Comparison of ENCODE assay signal across 1 cellular context in genomic region chr3:39317571-39318169, GRCh38.
TF ChIP-seq lines count a peak whose summit lies in the region.

No MANE protein-coding gene starts in this region.

TF ChIP-seq in HepG2, 621 proteins besides CTCF, POLR2A, EP300 and RAD21 (continued from another document and continues in another):
- TF ChIP-seq HBP1 (CRISPR knock-in tag; IDR thresholded peaks at IDR 0.05; ENCODE audit: low read depth), result no peak
- TF ChIP-seq ZNF670 (CRISPR knock-in tag; IDR thresholded peaks at IDR 0.05; ENCODE audit: borderline replicate concordance), result peak; percentile 94
- no peak for TF ChIP-seq PCBP2 (optimal IDR thresholded peaks at IDR 0.05; ENCODE audit: low read depth, low read length, poor library complexity, severe bottlenecking)
- TF ChIP-seq FOXO4 (CRISPR knock-in tag; conservative IDR thresholded peaks at IDR 0.05), result no peak
- TF ChIP-seq FOXK1 (CRISPR knock-in tag; IDR thresholded peaks at IDR 0.05; ENCODE audit: borderline replicate concordance, low read depth), result peak; percentile 69; the same call in 1 of the 2 replicates
- peak; percentile 89 for TF ChIP-seq CBX1 (IDR thresholded peaks at IDR 0.05; ENCODE audit: low read depth)
- no peak for TF ChIP-seq SRSF1 (optimal IDR thresholded peaks at IDR 0.05; ENCODE audit: low read depth, low read length)
- TF ChIP-seq NR2F6 (IDR thresholded peaks at IDR 0.05), result peak; percentile 96
- TF ChIP-seq NR2F6 (CRISPR knock-in tag; IDR thresholded peaks at IDR 0.05), result peak; percentile 91
- TF ChIP-seq XBP1 (CRISPR knock-in tag; IDR thresholded peaks at IDR 0.05), result no peak
- TF ChIP-seq BRCA1 (CRISPR knock-in tag; IDR thresholded peaks at IDR 0.05), result 0 out of 2 replicates have a peak, but pooled peaks have one; percentile 62
- peak; percentile 37; the same call in 1 of the 2 replicates for TF ChIP-seq HIC2 (CRISPR knock-in tag; IDR thresholded peaks at IDR 0.05; ENCODE audit: low read depth)
- no peak for TF ChIP-seq ZNF773 (CRISPR knock-in tag; IDR thresholded peaks at IDR 0.05; ENCODE audit: borderline replicate concordance)
- no peak for TF ChIP-seq ZNF552 (CRISPR knock-in tag; IDR thresholded peaks at IDR 0.05; ENCODE audit: borderline replicate concordance)
- peak; percentile 81 for TF ChIP-seq ZNF24 (IDR thresholded peaks at IDR 0.05)
- no peak for TF ChIP-seq REL (CRISPR knock-in tag; conservative IDR thresholded peaks at IDR 0.05)
- TF ChIP-seq MAFK (conservative IDR thresholded peaks at IDR 0.05 in 1 of 2, IDR thresholded peaks at IDR 0.05 in 1 of 2; ENCODE audit: low read length in 2 of 2), result no peak
- no peak for TF ChIP-seq ZNF713 (CRISPR knock-in tag; IDR thresholded peaks at IDR 0.05)
- TF ChIP-seq RBM22 (optimal IDR thresholded peaks at IDR 0.05; ENCODE audit: low read length), result no peak
- TF ChIP-seq ZNF678 (CRISPR knock-in tag; IDR thresholded peaks at IDR 0.05), result no peak
- TF ChIP-seq, protein P1, sequence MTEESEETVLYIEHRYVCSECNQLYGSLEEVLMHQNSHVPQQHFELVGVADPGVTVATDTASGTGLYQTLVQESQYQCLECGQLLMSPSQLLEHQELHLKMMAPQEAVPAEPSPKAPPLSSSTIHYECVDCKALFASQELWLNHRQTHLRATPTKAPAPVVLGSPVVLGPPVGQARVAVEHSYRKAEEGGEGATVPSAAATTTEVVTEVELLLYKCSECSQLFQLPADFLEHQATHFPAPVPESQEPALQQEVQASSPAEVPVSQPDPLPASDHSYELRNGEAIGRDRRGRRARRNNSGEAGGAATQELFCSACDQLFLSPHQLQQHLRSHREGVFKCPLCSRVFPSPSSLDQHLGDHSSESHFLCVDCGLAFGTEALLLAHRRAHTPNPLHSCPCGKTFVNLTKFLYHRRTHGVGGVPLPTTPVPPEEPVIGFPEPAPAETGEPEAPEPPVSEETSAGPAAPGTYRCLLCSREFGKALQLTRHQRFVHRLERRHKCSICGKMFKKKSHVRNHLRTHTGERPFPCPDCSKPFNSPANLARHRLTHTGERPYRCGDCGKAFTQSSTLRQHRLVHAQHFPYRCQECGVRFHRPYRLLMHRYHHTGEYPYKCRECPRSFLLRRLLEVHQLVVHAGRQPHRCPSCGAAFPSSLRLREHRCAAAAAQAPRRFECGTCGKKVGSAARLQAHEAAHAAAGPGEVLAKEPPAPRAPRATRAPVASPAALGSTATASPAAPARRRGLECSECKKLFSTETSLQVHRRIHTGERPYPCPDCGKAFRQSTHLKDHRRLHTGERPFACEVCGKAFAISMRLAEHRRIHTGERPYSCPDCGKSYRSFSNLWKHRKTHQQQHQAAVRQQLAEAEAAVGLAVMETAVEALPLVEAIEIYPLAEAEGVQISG (CRISPR knock-in tag; IDR thresholded peaks at IDR 0.05), result peak; percentile 57; the same call in 1 of the 2 replicates
- TF ChIP-seq, protein P2, sequence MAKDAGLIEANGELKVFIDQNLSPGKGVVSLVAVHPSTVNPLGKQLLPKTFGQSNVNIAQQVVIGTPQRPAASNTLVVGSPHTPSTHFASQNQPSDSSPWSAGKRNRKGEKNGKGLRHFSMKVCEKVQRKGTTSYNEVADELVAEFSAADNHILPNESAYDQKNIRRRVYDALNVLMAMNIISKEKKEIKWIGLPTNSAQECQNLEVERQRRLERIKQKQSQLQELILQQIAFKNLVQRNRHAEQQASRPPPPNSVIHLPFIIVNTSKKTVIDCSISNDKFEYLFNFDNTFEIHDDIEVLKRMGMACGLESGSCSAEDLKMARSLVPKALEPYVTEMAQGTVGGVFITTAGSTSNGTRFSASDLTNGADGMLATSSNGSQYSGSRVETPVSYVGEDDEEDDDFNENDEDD (CRISPR knock-in tag; IDR thresholded peaks at IDR 0.05; ENCODE audit: borderline replicate concordance), result 0 out of 2 replicates have a peak, but pooled peaks have one; percentile 16
- peak; percentile 88; the same call in 1 of the 2 replicates for TF ChIP-seq TARDBP (CRISPR knock-in tag; IDR thresholded peaks at IDR 0.05)
- TF ChIP-seq AKAP8 (CRISPR knock-in tag; IDR thresholded peaks at IDR 0.05), result no peak
- TF ChIP-seq, protein P3, sequence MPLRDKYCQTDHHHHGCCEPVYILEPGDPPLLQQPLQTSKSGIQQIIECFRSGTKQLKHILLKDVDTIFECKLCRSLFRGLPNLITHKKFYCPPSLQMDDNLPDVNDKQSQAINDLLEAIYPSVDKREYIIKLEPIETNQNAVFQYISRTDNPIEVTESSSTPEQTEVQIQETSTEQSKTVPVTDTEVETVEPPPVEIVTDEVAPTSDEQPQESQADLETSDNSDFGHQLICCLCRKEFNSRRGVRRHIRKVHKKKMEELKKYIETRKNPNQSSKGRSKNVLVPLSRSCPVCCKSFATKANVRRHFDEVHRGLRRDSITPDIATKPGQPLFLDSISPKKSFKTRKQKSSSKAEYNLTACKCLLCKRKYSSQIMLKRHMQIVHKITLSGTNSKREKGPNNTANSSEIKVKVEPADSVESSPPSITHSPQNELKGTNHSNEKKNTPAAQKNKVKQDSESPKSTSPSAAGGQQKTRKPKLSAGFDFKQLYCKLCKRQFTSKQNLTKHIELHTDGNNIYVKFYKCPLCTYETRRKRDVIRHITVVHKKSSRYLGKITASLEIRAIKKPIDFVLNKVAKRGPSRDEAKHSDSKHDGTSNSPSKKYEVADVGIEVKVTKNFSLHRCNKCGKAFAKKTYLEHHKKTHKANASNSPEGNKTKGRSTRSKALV (CRISPR knock-in tag; IDR thresholded peaks at IDR 0.05), result peak; percentile 45; the same call in 1 of the 2 replicates
- peak; percentile 75; the same call in 1 of the 2 replicates for TF ChIP-seq MEIS1 (CRISPR knock-in tag; IDR thresholded peaks at IDR 0.05; ENCODE audit: borderline replicate concordance)
- peak; percentile 96 for TF ChIP-seq TEAD3 (CRISPR knock-in tag; optimal IDR thresholded peaks at IDR 0.05; ENCODE audit: borderline replicate concordance)
- TF ChIP-seq SRY (CRISPR knock-in tag; IDR thresholded peaks at IDR 0.05), result no peak
- TF ChIP-seq ZNF292 (CRISPR knock-in tag; IDR thresholded peaks at IDR 0.05; ENCODE audit: borderline replicate concordance, low read depth), result no peak
- TF ChIP-seq AGO1 (IDR thresholded peaks at IDR 0.05; ENCODE audit: low read depth, low read length, poor library complexity, severe bottlenecking), result no peak
- no peak for TF ChIP-seq RBM39 (IDR thresholded peaks at IDR 0.05; ENCODE audit: low read depth, low read length, poor library complexity, severe bottlenecking)
- 0 out of 2 replicates have a peak, but pooled peaks have one; percentile 61 for TF ChIP-seq KLF6 (CRISPR knock-in tag; IDR thresholded peaks at IDR 0.05)
- peak; percentile 97 for TF ChIP-seq ZNF331 (CRISPR knock-in tag; IDR thresholded peaks at IDR 0.05)
- peak; percentile 74; the same call in 1 of the 2 replicates for TF ChIP-seq ZNF772 (CRISPR knock-in tag; IDR thresholded peaks at IDR 0.05)
- peak; percentile 53; the same call in 1 of the 2 replicates for TF ChIP-seq ZNF124 (CRISPR knock-in tag; IDR thresholded peaks at IDR 0.05)
- TF ChIP-seq MED1 (CRISPR knock-in tag; IDR thresholded peaks at IDR 0.05), result peak; percentile 91
- TF ChIP-seq, protein P4, sequence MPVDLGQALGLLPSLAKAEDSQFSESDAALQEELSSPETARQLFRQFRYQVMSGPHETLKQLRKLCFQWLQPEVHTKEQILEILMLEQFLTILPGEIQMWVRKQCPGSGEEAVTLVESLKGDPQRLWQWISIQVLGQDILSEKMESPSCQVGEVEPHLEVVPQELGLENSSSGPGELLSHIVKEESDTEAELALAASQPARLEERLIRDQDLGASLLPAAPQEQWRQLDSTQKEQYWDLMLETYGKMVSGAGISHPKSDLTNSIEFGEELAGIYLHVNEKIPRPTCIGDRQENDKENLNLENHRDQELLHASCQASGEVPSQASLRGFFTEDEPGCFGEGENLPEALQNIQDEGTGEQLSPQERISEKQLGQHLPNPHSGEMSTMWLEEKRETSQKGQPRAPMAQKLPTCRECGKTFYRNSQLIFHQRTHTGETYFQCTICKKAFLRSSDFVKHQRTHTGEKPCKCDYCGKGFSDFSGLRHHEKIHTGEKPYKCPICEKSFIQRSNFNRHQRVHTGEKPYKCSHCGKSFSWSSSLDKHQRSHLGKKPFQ (CRISPR knock-in tag; IDR thresholded peaks at IDR 0.05; ENCODE audit: insufficient replicate concordance), result no peak
- peak; percentile 63; the same call in 1 of the 2 replicates for TF ChIP-seq ZNF878 (CRISPR knock-in tag; IDR thresholded peaks at IDR 0.05)
- no peak; the same call in 1 of the 2 replicates for TF ChIP-seq ZBTB21 (CRISPR knock-in tag; IDR thresholded peaks at IDR 0.05)
- TF ChIP-seq ZNF709 (CRISPR knock-in tag; IDR thresholded peaks at IDR 0.05), result peak; percentile 65; the same call in 1 of the 2 replicates
- TF ChIP-seq, protein P5, sequence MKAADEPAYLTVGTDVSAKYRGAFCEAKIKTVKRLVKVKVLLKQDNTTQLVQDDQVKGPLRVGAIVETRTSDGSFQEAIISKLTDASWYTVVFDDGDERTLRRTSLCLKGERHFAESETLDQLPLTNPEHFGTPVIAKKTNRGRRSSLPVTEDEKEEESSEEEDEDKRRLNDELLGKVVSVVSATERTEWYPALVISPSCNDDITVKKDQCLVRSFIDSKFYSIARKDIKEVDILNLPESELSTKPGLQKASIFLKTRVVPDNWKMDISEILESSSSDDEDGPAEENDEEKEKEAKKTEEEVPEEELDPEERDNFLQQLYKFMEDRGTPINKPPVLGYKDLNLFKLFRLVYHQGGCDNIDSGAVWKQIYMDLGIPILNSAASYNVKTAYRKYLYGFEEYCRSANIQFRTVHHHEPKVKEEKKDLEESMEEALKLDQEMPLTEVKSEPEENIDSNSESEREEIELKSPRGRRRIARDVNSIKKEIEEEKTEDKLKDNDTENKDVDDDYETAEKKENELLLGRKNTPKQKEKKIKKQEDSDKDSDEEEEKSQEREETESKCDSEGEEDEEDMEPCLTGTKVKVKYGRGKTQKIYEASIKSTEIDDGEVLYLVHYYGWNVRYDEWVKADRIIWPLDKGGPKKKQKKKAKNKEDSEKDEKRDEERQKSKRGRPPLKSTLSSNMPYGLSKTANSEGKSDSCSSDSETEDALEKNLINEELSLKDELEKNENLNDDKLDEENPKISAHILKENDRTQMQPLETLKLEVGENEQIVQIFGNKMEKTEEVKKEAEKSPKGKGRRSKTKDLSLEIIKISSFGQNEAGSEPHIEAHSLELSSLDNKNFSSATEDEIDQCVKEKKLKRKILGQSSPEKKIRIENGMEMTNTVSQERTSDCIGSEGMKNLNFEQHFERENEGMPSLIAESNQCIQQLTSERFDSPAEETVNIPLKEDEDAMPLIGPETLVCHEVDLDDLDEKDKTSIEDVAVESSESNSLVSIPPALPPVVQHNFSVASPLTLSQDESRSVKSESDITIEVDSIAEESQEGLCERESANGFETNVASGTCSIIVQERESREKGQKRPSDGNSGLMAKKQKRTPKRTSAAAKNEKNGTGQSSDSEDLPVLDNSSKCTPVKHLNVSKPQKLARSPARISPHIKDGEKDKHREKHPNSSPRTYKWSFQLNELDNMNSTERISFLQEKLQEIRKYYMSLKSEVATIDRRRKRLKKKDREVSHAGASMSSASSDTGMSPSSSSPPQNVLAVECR (CRISPR knock-in tag; IDR thresholded peaks at IDR 0.05; ENCODE audit: borderline replicate concordance), result peak; percentile 35; the same call in 1 of the 2 replicates
- no peak for TF ChIP-seq TOPORS (CRISPR knock-in tag; IDR thresholded peaks at IDR 0.05)
- TF ChIP-seq HNF4A (CRISPR knock-in tag; IDR thresholded peaks at IDR 0.05), result peak; percentile 96
- no peak for TF ChIP-seq PHB2 (IDR thresholded peaks at IDR 0.05; ENCODE audit: partially characterized antibody)
- no peak for TF ChIP-seq ZBTB38 (CRISPR knock-in tag; IDR thresholded peaks at IDR 0.05)
- TF ChIP-seq ELF3 (CRISPR knock-in tag; IDR thresholded peaks at IDR 0.05), result peak; percentile 89
- TF ChIP-seq RNF2 (conservative IDR thresholded peaks at IDR 0.05; ENCODE audit: low read depth), result 0 out of 2 replicates have a peak, but pooled peaks have one; percentile 34
- TF ChIP-seq ZNF737 (CRISPR knock-in tag; IDR thresholded peaks at IDR 0.05; ENCODE audit: borderline replicate concordance), result no peak
- no peak for TF ChIP-seq ZNF598 (CRISPR knock-in tag; IDR thresholded peaks at IDR 0.05; ENCODE audit: borderline replicate concordance)
- peak; percentile 92 for TF ChIP-seq NCOA2 (CRISPR knock-in tag; IDR thresholded peaks at IDR 0.05)
